Comparison of ENCODE assay signal across 1 cellular context in genomic region chr17:58191259-58191896, GRCh38.
TF ChIP-seq lines count a peak whose summit lies in the region.

No MANE protein-coding gene starts in this region.

TF ChIP-seq in A549, 52 proteins besides CTCF, POLR2A, EP300 and RAD21 (continued from another document):
- TF ChIP-seq REST (IDR thresholded peaks at IDR 0.05) (no peak), MAZ (IDR thresholded peaks at IDR 0.05; ENCODE audit: borderline replicate concordance, low read depth, low read length) (no peak)
TF ChIP-seq in A549: peak in this region for 0.
